Comparison of ENCODE assay signal across 8 cellular contexts in genomic region chr5:134577796-134578577, GRCh38. TPM values are rescaled to one million over a fixed set of nuclear protein-coding genes. Genes with fewer than 3 reads are reported as not detected.
A peak's percentile ranks its signal among the peaks of the same experiment; 100 is the strongest.
DNase-seq lines count a peak whose midpoint lies in the region; ATAC-seq and TF ChIP-seq lines count a peak whose summit lies in the region.

No MANE protein-coding gene starts in this region.

- intact Hi-C loops in left cardiac atrium (cut with DNase I) = loop anchor here (2.0 to 10.0 kb wide), 4 partner anchors 51 to 271 kb away; partner anchors contain the start of gene JADE2 (in 1 of the 2)

- peak; percentile 89 for TF ChIP-seq CTCF in GM12872 (IDR thresholded peaks at IDR 0.05; ENCODE audit: insufficient read depth, low read depth, low read length)

- peak; percentile 25 to 66 for ATAC-seq in left cardiac atrium
- no peak for ATAC-seq in HG02840 (IDR thresholded peaks at IDR 0.05; ENCODE audit: low FRiP score, unreplicated experiment)
- no peak for ATAC-seq in HG03095 (IDR thresholded peaks at IDR 0.05; ENCODE audit: unreplicated experiment)

- DNase-seq in NCI-H1105 treated with DMSO at 0.1 percent for 48 hours (lab: John Stamatoyannopoulos, UW) = peak; percentile 56
- peak; percentile 67 for DNase-seq in T follicular helper cell (ENCODE audit: low read depth)
- peak; percentile 52 for DNase-seq in activated naive CD8-positive, alpha-beta T cell treated with anti-CD3 and anti-CD28 coated beads, Interleukin-2, amount 50 U/mL, for 16 hours (ENCODE audit: low read depth, low spot score)
- DNase-seq in left cardiac atrium = peak; percentile 85
- peak; percentile 59 for DNase-seq in putamen (ENCODE audit: low spot score)

RNA-seq across cellular contexts. Expression of gene JADE2, which starts 52.5 kb away (rescaled TPM):
- total RNA-seq in left cardiac atrium = 10 to 100 TPM; 34.7 to 49.0 TPM

RNA-seq across cellular contexts. Expression of gene SAR1B, which starts 54.6 kb away (rescaled TPM):
- 100 to 1,000 TPM in 1 of 2 donors, 10 to 100 TPM in 1; 78.4 to 105 TPM for total RNA-seq in left cardiac atrium

Comparison
In these comparisons a context has a peak if more than half of its experiments do, and no peak if none do; other contexts are left out.
1. ATAC-seq: peak in left cardiac atrium (2 of 2); none in HG02840 (single experiment) and HG03095 (single experiment).
2. Peak in every context shown above with its lines, with median percentiles within 50 percentile points of each other: DNase-seq.